In the genomic region with DNA sequence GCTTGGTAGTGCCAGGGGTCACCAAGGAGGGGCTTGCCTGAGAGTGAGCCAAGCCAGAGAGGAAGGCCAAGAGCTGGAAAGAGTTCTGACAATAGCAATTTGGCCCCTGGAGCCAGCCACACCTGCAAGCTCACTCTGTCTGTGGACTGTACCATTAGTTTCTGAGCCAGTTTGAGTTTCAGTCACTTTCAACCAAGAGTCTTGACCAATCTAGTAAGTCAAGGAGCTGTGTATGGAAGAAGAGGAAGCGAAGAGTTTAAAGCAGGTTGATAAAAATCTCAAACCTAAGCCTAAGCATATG, we compare ENCODE assay signal across 18 cellular contexts. TPM values are rescaled to one million over a fixed set of nuclear protein-coding genes. Genes with fewer than 3 reads are reported as not detected.
DNase-seq lines count a peak whose midpoint lies in the region; ATAC-seq and TF ChIP-seq lines count a peak whose summit lies in the region.
"Had no signal": no experiment of that assay in that cellular context is flagged by ENCODE, and none has a peak within 500 bp of the region (broad histone marks: within the 10 kb centered on the region; RNA-seq: fewer than 3 reads in every experiment).

No MANE protein-coding gene starts in this region.

- H3K27me3 Mint-ChIP-seq in HFFc6 (ENCODE audit: insufficient read depth) = no peaks in the 10 kb centered on the region; the same call in 1 of the 2 replicates
- H3K27me3 Mint-ChIP-seq in endodermal cell (ENCODE audit: insufficient read depth) = no peaks in the 10 kb centered on the region
- H3K27me3 Mint-ChIP-seq in CD14-positive monocyte (ENCODE audit: low read depth in 3 of 3) = peaks cover 0 to 3% (median 0%) of the 10 kb centered on the region in 3 donors
- H3K27me3 Mint-ChIP-seq in natural killer cell (ENCODE audit: low read depth in 2 of 2) = no peaks in the 10 kb centered on the region

- peaks cover 52% of the 10 kb centered on the region for H3K4me1 ChIP-seq in PC-3 (ENCODE audit: insufficient read depth, low read length)
- no peaks in the 10 kb centered on the region for H3K4me1 ChIP-seq in endodermal cell (ENCODE audit: control insufficient read depth, insufficient read depth, low read length)
- peaks cover 0 to 99% (median 91%) of the 10 kb centered on the region in 4 donors for H3K4me1 ChIP-seq in sigmoid colon

- no peak overlapping the region for H3K4me2 ChIP-seq in PC-3 (ENCODE audit: low read length)

- H3F3A ChIP-seq in PC-3 (ENCODE audit: low read length, unreplicated experiment) = no peaks in the 10 kb centered on the region

- H2AFZ ChIP-seq in PC-3 (ENCODE audit: low read length) = no peak overlapping the region

- H3K9me3 Mint-ChIP-seq in HFFc6 (no peaks in the 10 kb centered on the region), endodermal cell (no peaks in the 10 kb centered on the region), CD14-positive monocyte (peaks cover 0 to 6% (median 3%) of the 10 kb centered on the region in 7 donors), natural killer cell (no peaks in the 10 kb centered on the region)

- no peak for ATAC-seq in PC-3
- no peak for ATAC-seq in GM18502 (IDR thresholded peaks at IDR 0.05; ENCODE audit: poor library complexity, unreplicated experiment)
- ATAC-seq in HG03521 (IDR thresholded peaks at IDR 0.05; ENCODE audit: unreplicated experiment) = no peak
- ATAC-seq in natural killer cell = no peak
- ATAC-seq: right cardiac atrium had no signal

- peaks cover 26% of the 10 kb centered on the region for H3K36me3 ChIP-seq in PC-3 (ENCODE audit: low read depth, low read length)
- H3K36me3 ChIP-seq in endodermal cell (ENCODE audit: control insufficient read depth, insufficient read depth, low read length) = peaks cover 71% of the 10 kb centered on the region
- peaks cover 13 to 88% (median 42%) of the 10 kb centered on the region in 4 donors for H3K36me3 ChIP-seq in sigmoid colon
- H3K36me3 ChIP-seq: Peyer's patch, thyroid gland had no signal

- CTCF ChIA-PET in PC-3 (lab: Charles Lee) = no interaction called here

- intact Hi-C loops in PC-3 (cut with micrococcal nuclease) = no loop called here
- intact Hi-C loops in sigmoid colon (cut with DNase I) = loop anchor here (5.0 kb wide), 2 partner anchors 35 to 65 kb away; no protein-coding TSS in a partner anchor
- intact Hi-C loops in CD14-positive monocyte (cut with micrococcal nuclease) = loop anchor here in 1 of 2 donors (5.0 kb wide), 1 partner anchor 40 kb away; a partner anchor contains a TSS
- intact Hi-C loops in natural killer cell (cut with micrococcal nuclease) = no loop called here

- H3K9ac ChIP-seq in PC-3 (ENCODE audit: low read length) (no peak overlapping the region), endodermal cell (ENCODE audit: extremely low read depth, low read length, poor library complexity, severe bottlenecking) (no peak overlapping the region)

- H3K36me3 Mint-ChIP-seq in HFFc6 (ENCODE audit: low read depth) (peaks cover 39% of the 10 kb centered on the region), endodermal cell (ENCODE audit: low read depth) (peaks cover 63% of the 10 kb centered on the region), CD14-positive monocyte (peaks cover 7 to 8% of the 10 kb centered on the region in 2 donors), natural killer cell (no peaks in the 10 kb centered on the region)

- H3K27ac ChIP-seq in PC-3 (ENCODE audit: low read length) (peak overlapping the region; percentile 22), endodermal cell (ENCODE audit: low read depth, low read length) (no peak overlapping the region), sigmoid colon (peak overlapping the region; percentile 72 to 99 (median 78))
- H3K27ac ChIP-seq: Peyer's patch, thyroid gland had no signal

- no TSS peak for BruUV-seq in PC-3 (replicated peaks; lab: Mats Ljungman, UMichigan)

- peak overlapping the region; percentile 24; the same call in 1 of the 2 replicates for H3K4me3 Mint-ChIP-seq in HFFc6
- no peak overlapping the region for H3K4me3 Mint-ChIP-seq in endodermal cell
- H3K4me3 Mint-ChIP-seq in CD14-positive monocyte = no peak overlapping the region
- no peak overlapping the region for H3K4me3 Mint-ChIP-seq in natural killer cell

- no peak for TF ChIP-seq POLR2A in sigmoid colon (IDR thresholded peaks at IDR 0.05)

- H3K4me1 Mint-ChIP-seq in HFFc6 (ENCODE audit: low read depth) (peaks cover 74% of the 10 kb centered on the region), endodermal cell (peaks cover 13% of the 10 kb centered on the region), CD14-positive monocyte (peaks cover 72% of the 10 kb centered on the region), natural killer cell (peaks cover 12 to 13% of the 10 kb centered on the region in 2 donors)

- TF ChIP-seq CTCF in HFFc6 (IDR thresholded peaks at IDR 0.05) (no peak), PC-3 (conservative IDR thresholded peaks at IDR 0.05; ENCODE audit: low read depth, low read length) (no peak), endodermal cell (conservative IDR thresholded peaks at IDR 0.05) (no peak), sigmoid colon (IDR thresholded peaks at IDR 0.05) (no peak), CD14-positive monocyte (IDR thresholded peaks at IDR 0.05) (no peak), natural killer cell (IDR thresholded peaks at IDR 0.05) (no peak)

- H3K27ac Mint-ChIP-seq in HFFc6 (peak overlapping the region; percentile 73), endodermal cell (no peak overlapping the region), CD14-positive monocyte (peak overlapping the region in 1 of 7 donors; percentile 40), natural killer cell (no peak overlapping the region)

- TF ChIP-seq EP300 in sigmoid colon (IDR thresholded peaks at IDR 0.05) = no peak

- H4K20me1 ChIP-seq in PC-3 (ENCODE audit: low read length) = no peaks in the 10 kb centered on the region

- DNase-seq in HFFc6 (no peak), PC-3 (no peak), endodermal cell (peak; percentile 26), sigmoid colon (peak; percentile 62), CD14-positive monocyte (ENCODE audit: low spot score) (no peak), natural killer cell (no peak)
- DNase-seq: activated gamma-delta T cell treated with Interleukin-2 at 50 U/mL for 16 hours; central memory CD4-positive, alpha-beta T cell; DND-41; erythroblast; Karpas-422; NCI-H1417; NCI-H748 treated with DMSO at 0.1 percent for 48 hours; Peyer's patch; right cardiac atrium; thyroid gland had no signal

- no peak overlapping the region for H3K4me3 ChIP-seq in PC-3 (ENCODE audit: low read length)
- no peak overlapping the region for H3K4me3 ChIP-seq in endodermal cell (ENCODE audit: low read length)
- no peak overlapping the region for H3K4me3 ChIP-seq in sigmoid colon
- H3K4me3 ChIP-seq: Peyer's patch, thyroid gland had no signal

- no peaks in the 10 kb centered on the region for H3K9me2 ChIP-seq in PC-3 (replicated peaks; ENCODE audit: low read length)

- H3K27me3 ChIP-seq in PC-3 (ENCODE audit: low read length) (no peaks in the 10 kb centered on the region), endodermal cell (ENCODE audit: control insufficient read depth, insufficient read depth, low read length, poor library complexity, severe bottlenecking) (no peaks in the 10 kb centered on the region), sigmoid colon (no peaks in the 10 kb centered on the region)
- H3K27me3 ChIP-seq: Peyer's patch, thyroid gland had no signal

- peaks cover 6% of the 10 kb centered on the region; the same call in 1 of the 2 replicates for H3K79me2 ChIP-seq in PC-3 (ENCODE audit: low read length)

- WGBS in endodermal cell (ENCODE audit: insufficient coverage in 1 of 2, insufficient read length in 1 of 2), 2 experiments = 88 to 100% methylated on average over 1 of the region's 1 CpG
- WGBS in sigmoid colon, 2 donors = 97% methylated on average over 1 of the region's 1 CpG

- POLR2A ChIA-PET in PC-3 (lab: Charles Lee; ENCODE audit: unreplicated experiment) = no interaction called here

- H3K9me3 ChIP-seq in PC-3 (ENCODE audit: low read length) (no peaks in the 10 kb centered on the region), endodermal cell (ENCODE audit: control insufficient read depth, low read length) (no peaks in the 10 kb centered on the region), sigmoid colon (no peaks in the 10 kb centered on the region)
- H3K9me3 ChIP-seq: Peyer's patch, thyroid gland had no signal

RNA-seq across cellular contexts. Expression of a gene that starts 38.5 kb away (rescaled TPM):
- 10 to 100 TPM; 10.5 to 12.8 (median 11.3) TPM for total RNA-seq in HFFc6 (2021; fragmentation: NEBNext Ultra II Directional; extraction: Animal tissue kit (Norgen Biotek cat#: 25700))
- total RNA-seq in PC-3 (2014; rRNA removed) (14.9 and 15.7 TPM in 2 replicates), endodermal cell (10 to 100 TPM; 24.2 to 28.3 TPM), sigmoid colon (100 to 1,000 TPM; 179 to 346 (median 240) TPM), natural killer cell (1 to 10 TPM; 1.1 to 2.1 (median 1.4) TPM)
- polyA plus RNA-seq in endodermal cell (2013, experiment 1 of 2) = 3.9 TPM
- 3.7 TPM for polyA plus RNA-seq in endodermal cell (2013, experiment 2 of 2)
- polyA plus RNA-seq in sigmoid colon (1 to 10 TPM in 2 of 3 donors, under 1 TPM in 1; 0.23 to 6.8 (median 1.8) TPM), CD14-positive monocyte (under 1 TPM; 0.27 to 0.93 TPM)

Comparison
In these comparisons a context has a peak if more than half of its experiments do, and no peak if none do; other contexts are left out.
1. DNase-seq: peak in endodermal cell (single experiment) and sigmoid colon (single experiment); none in HFFc6 (single experiment), PC-3 (single experiment), CD14-positive monocyte (single experiment) and natural killer cell (single experiment).
2. RNA of a gene that starts 38.5 kb away (total RNA-seq): 179 to 346 TPM in sigmoid colon; 24.2 to 28.3 TPM in endodermal cell, 14.9 to 15.7 TPM in PC-3, 10.5 to 12.8 TPM in HFFc6 and 1.1 to 2.1 TPM in natural killer cell; every median in the first group is over 4 times any median in the second.